Comparison of ENCODE assay signal across 9 cellular contexts in the genomic region with DNA sequence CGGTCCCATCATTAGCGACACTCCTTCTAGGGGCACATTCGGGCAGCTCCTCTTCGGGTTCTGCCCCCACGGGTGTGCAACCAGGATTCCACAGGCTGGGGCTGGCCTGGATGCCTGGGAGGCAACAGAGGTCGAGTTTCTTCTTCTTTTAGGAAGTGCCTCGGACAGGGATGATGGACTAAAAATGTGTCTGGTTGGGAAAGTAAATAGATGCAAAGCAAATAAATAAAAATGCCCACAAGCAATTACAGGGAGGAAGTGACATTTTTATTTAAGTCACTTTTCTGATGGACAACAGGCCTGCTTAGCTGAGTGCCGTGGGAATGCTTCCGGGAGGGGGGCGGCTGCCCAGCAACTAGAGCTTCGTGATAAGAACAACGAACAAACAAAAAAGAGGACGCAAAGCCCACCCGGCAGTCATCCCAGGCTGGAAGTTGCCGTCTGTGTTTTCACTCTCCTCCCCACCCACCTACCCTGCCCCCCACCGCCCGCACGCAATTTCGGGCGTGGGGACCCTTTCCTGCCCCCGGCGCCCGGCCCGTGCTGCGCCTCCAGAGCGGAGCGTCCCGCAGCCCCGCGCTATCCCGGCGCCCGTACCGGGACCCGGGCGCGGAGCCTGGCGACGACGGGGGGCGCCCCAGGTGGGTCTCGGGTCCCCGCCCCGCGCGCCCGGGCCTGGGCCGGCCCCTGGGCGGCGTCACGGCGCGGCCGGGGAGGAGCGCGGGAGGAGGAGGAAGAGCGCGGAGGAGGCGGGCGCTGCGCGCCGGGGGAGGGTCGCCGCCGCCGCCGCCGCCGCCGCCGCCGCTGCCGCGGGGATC. TPM values are rescaled to one million over a fixed set of nuclear protein-coding genes. Genes with fewer than 3 reads are reported as not detected.
DNase-seq lines count a peak whose midpoint lies in the region; ATAC-seq, FAIRE-seq and TF ChIP-seq lines count a peak whose summit lies in the region.
"Had no signal": no experiment of that assay in that cellular context is flagged by ENCODE, and none has a peak within 500 bp of the region (broad histone marks: within the 10 kb centered on the region; RNA-seq: fewer than 3 reads in every experiment).

No MANE protein-coding gene starts in this region.

- peak overlapping the region; percentile 91 for H3K27ac Mint-ChIP-seq in astrocyte (ENCODE audit: unreplicated experiment)

- H3K36me3 Mint-ChIP-seq in astrocyte (ENCODE audit: low read depth, unreplicated experiment): no peaks in the 10 kb centered on the region

- ATAC-seq in GM21423 (IDR thresholded peaks at IDR 0.05; ENCODE audit: unreplicated experiment) (peak; percentile 73), sciatic nerve (peak; percentile 91), GM18873 (IDR thresholded peaks at IDR 0.05; ENCODE audit: low FRiP score, unreplicated experiment) (no peak)

- H2AFZ ChIP-seq in astrocyte (ENCODE audit: low read depth, low read length): peak overlapping the region; percentile 44

- peaks cover 42% of the 10 kb centered on the region for H3K79me2 ChIP-seq in astrocyte (ENCODE audit: insufficient read depth, low read length)

- intact Hi-C loops in sciatic nerve (cut with DNase I): no loop called here

- no peaks in the 10 kb centered on the region for H3K27me3 Mint-ChIP-seq in astrocyte (ENCODE audit: low read depth, unreplicated experiment)

- H3K27ac ChIP-seq in HUES48 (ENCODE audit: low read depth, low read length) (no peak overlapping the region), astrocyte (ENCODE audit: low read depth, low read length) (peak overlapping the region; percentile 20)

- peak overlapping the region; percentile 80 for H3K4me2 ChIP-seq in astrocyte (ENCODE audit: low read length)

- no peaks in the 10 kb centered on the region for H3K9me3 ChIP-seq in HUES48 (ENCODE audit: control insufficient read depth, insufficient read depth, low read length)
- no peaks in the 10 kb centered on the region for H3K9me3 ChIP-seq in astrocyte (ENCODE audit: insufficient read depth, low read depth, low read length)

- H3K27me3 ChIP-seq in HUES48 (ENCODE audit: control insufficient read depth, insufficient read depth, low read length) (peaks cover 8% of the 10 kb centered on the region; the same call in 1 of the 2 replicates), astrocyte (ENCODE audit: insufficient read depth, low read length) (no peaks in the 10 kb centered on the region)

- peak overlapping the region; percentile 48 for H3K4me3 ChIP-seq in HUES48 (ENCODE audit: low read depth, low read length)
- peak overlapping the region; percentile 52 for H3K4me3 ChIP-seq in astrocyte (ENCODE audit: insufficient read depth, low read depth, low read length)

- no peak for TF ChIP-seq CTCF in astrocyte (IDR thresholded peaks at IDR 0.05; ENCODE audit: insufficient read depth, low read depth, low read length)

- peaks cover 38% of the 10 kb centered on the region for H4K20me1 ChIP-seq in astrocyte (ENCODE audit: insufficient read depth, low read length)

- peak overlapping the region; percentile 87 for H3K4me3 Mint-ChIP-seq in astrocyte (ENCODE audit: unreplicated experiment)

- FAIRE-seq in astrocyte (lab: Jason Lieb, UNC): no peak
- FAIRE-seq: islet of Langerhans had no signal

- H3K4me1 ChIP-seq in HUES48 (ENCODE audit: control insufficient read depth, insufficient read depth, low read length): peaks cover 24% of the 10 kb centered on the region
- H3K4me1 ChIP-seq in astrocyte (ENCODE audit: insufficient read depth, low read length): peaks cover 34% of the 10 kb centered on the region

- H3K36me3 ChIP-seq in HUES48 (ENCODE audit: control insufficient read depth, insufficient read depth, low read length): peaks cover 14% of the 10 kb centered on the region
- no peaks in the 10 kb centered on the region for H3K36me3 ChIP-seq in astrocyte (ENCODE audit: insufficient read depth, low read length)

- H3K4me1 Mint-ChIP-seq in astrocyte (ENCODE audit: low read depth, unreplicated experiment): peaks cover 27% of the 10 kb centered on the region

- peaks cover 2% of the 10 kb centered on the region for H3K9me3 Mint-ChIP-seq in astrocyte (ENCODE audit: unreplicated experiment)

- DNase-seq in EL (peak; percentile 52), SKM-1 (lab: John Stamatoyannopoulos, UW; ENCODE audit: unreplicated experiment) (peak; percentile 24), astrocyte (ENCODE audit: low read depth) (no peak), hepatic stellate cell (ENCODE audit: low spot score) (peak; percentile 71), sciatic nerve (ENCODE audit: low spot score) (peak; percentile 78)

- H3K9ac ChIP-seq in HUES48 (ENCODE audit: low read depth, low read length): no peak overlapping the region
- H3K9ac ChIP-seq in astrocyte (ENCODE audit: low read length): peak overlapping the region; percentile 67

RNA-seq across cellular contexts. Expression of a gene that starts 0.4 kb away (rescaled TPM):
- total RNA-seq in astrocyte (61.6 and 62.9 TPM in 2 replicates), sciatic nerve (31.0 TPM)
